Comparison of ENCODE assay signal across 8 cellular contexts in genomic region chr5:32586251-32586642, GRCh38. TPM values are rescaled to one million over a fixed set of nuclear protein-coding genes. Genes with fewer than 3 reads are reported as not detected.
DNase-seq lines count a peak whose midpoint lies in the region; ATAC-seq, FAIRE-seq and TF ChIP-seq lines count a peak whose summit lies in the region.

No MANE protein-coding gene starts in this region.

- POLR2A ChIA-PET in naive thymus-derived CD8-positive, alpha-beta T cell (lab: Charles Lee), result interaction anchor here (0.8 to 2.9 kb wide), 3 partner anchors 96 to 413 kb away, joined by 3 to 13 read pairs (median 10); partner anchors contain the start of genes GOLPH3 and ZFR

- peak overlapping the region; percentile 93 to 99 (median 99) for H3K27ac Mint-ChIP-seq in naive thymus-derived CD8-positive, alpha-beta T cell

- H3K4me3 ChIP-seq in HL-60 (replicated peaks; ENCODE audit: insufficient read depth, low read length), result peak overlapping the region; percentile 69
- H3K4me3 ChIP-seq in bronchial epithelial cell (ENCODE audit: low read depth, low read length), result peak overlapping the region; percentile 99

- H3K36me3 Mint-ChIP-seq in naive thymus-derived CD8-positive, alpha-beta T cell, result peaks cover 0 to 26% (median 3%) of the 10 kb centered on the region in 3 donors

- peaks cover 13% of the 10 kb centered on the region for H3K4me1 ChIP-seq in ES-I3 (ENCODE audit: insufficient read depth, low read length)

- peak overlapping the region; percentile 96 for H3K27ac ChIP-seq in HL-60 (replicated peaks)

- peaks cover 10 to 76% (median 47%) of the 10 kb centered on the region in 4 donors for H3K4me1 Mint-ChIP-seq in naive thymus-derived CD8-positive, alpha-beta T cell

- H3K27me3 Mint-ChIP-seq in naive thymus-derived CD8-positive, alpha-beta T cell, result peaks cover 0 to 2% (median 0%) of the 10 kb centered on the region in 5 donors

- peak overlapping the region; percentile 94 to 100 (median 98) for H3K4me3 Mint-ChIP-seq in naive thymus-derived CD8-positive, alpha-beta T cell

- no peak for ATAC-seq in naive thymus-derived CD8-positive, alpha-beta T cell
- ATAC-seq in HG03175 (IDR thresholded peaks at IDR 0.05; ENCODE audit: unreplicated experiment), result no peak

- no peaks in the 10 kb centered on the region for H3K27me3 ChIP-seq in HL-60 (ENCODE audit: insufficient read depth, poor library complexity, severe bottlenecking)
- no peaks in the 10 kb centered on the region for H3K27me3 ChIP-seq in bronchial epithelial cell (ENCODE audit: control insufficient read depth, insufficient read depth, low read length)

- TF ChIP-seq CTCF in HL-60 (IDR thresholded peaks at IDR 0.05; ENCODE audit: insufficient read depth, low read length), result no peak
- no peak for TF ChIP-seq CTCF in bronchial epithelial cell (IDR thresholded peaks at IDR 0.05; ENCODE audit: insufficient read depth, low read length, severe bottlenecking)

- H3K36me3 ChIP-seq in ES-I3 (ENCODE audit: insufficient read depth, low read length), result peaks cover 8% of the 10 kb centered on the region
- peaks cover 2% of the 10 kb centered on the region for H3K36me3 ChIP-seq in bronchial epithelial cell (ENCODE audit: control insufficient read depth, insufficient read depth, low read length)

- no peak for FAIRE-seq in bronchial epithelial cell (lab: Jason Lieb, UNC)

- peaks cover 0 to 2% (median 0%) of the 10 kb centered on the region in 9 donors for H3K9me3 Mint-ChIP-seq in naive thymus-derived CD8-positive, alpha-beta T cell

- H3K9me3 ChIP-seq in ES-I3 (ENCODE audit: control insufficient read depth, insufficient read depth, low read length), result no peaks in the 10 kb centered on the region; the same call in 1 of the 2 replicates

- H3K9ac ChIP-seq in ES-I3 (ENCODE audit: low read depth, low read length), result peak overlapping the region; percentile 94

- no peak for DNase-seq in HL-60 (ENCODE audit: low read depth in 1 of 2, low spot score in 1 of 2)
- DNase-seq in bronchial epithelial cell (ENCODE audit: low read depth), result no peak
- DNase-seq in naive thymus-derived CD8-positive, alpha-beta T cell, result no peak
- no peak for DNase-seq in cortex of kidney (lab: John Stamatoyannopoulos, UW)
- DNase-seq in NCI-H2171 treated with DMSO at 0.1 percent for 48 hours (lab: John Stamatoyannopoulos, UW), result no peak
- no peak for DNase-seq in HUDEP-2 (lab: John Stamatoyannopoulos, UW; ENCODE audit: unreplicated experiment in 76 of 76)

RNA-seq across cellular contexts. Expression of gene SUB1, which starts 0.9 kb away (rescaled TPM):
- 103 and 128 TPM in 2 replicates for total RNA-seq in bronchial epithelial cell
- 100 to 1,000 TPM; 194 to 218 TPM for total RNA-seq in naive thymus-derived CD8-positive, alpha-beta T cell
- polyA plus RNA-seq in naive thymus-derived CD8-positive, alpha-beta T cell, result 100 to 1,000 TPM; 391 to 592 (median 485) TPM
